ENCODE assay signal across 34 cellular contexts in the genomic region with DNA sequence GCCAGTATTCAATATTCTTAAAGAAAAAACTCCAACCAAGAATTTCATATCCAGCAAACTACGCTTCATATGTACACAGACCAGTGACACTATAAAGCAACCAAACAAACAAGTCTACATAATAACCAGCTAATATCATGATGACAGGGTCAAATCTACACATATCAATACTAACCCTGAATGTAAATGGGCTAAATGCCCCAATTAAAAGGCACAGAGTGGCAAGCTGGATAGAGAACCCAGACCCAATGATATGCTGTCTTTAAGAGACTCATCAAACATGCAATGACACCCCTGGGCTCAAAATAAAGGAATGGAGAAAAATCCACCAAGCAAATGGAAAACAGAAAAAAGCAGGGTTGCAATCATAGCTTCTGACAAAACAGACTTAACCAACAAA.
"Had no signal": no experiment of that assay in that cellular context is flagged by ENCODE, and none has a peak within 500 bp of the region (broad histone marks: within the 10 kb centered on the region; RNA-seq: fewer than 3 reads in every experiment).

No MANE protein-coding gene starts in this region.

- H3K4me3 ChIP-seq: MG63 had no signal

- DNase-seq: Karpas-422, Kasumi-1, MG63, MM.1S, MV-4-11, NCI-H1048, NCI-H1092, NCI-H1092 treated with DMSO at 0.1 percent for 48 hours, NCI-H1105, NCI-H1105 treated with DMSO at 0.1 percent for 48 hours, NCI-H1417, NCI-H1417 treated with DMSO at 0.1 percent for 48 hours, NCI-H1436, NCI-H1436 treated with DMSO at 0.1 percent for 48 hours, NCI-H146, NCI-H1694, NCI-H1694 treated with DMSO at 0.1 percent for 48 hours, NCI-H187, NCI-H187 treated with DMSO at 0.1 percent for 48 hours, NCI-H1930, NCI-H2029, NCI-H2029 treated with DMSO at 0.1 percent for 48 hours, NCI-H2081, NCI-H2081 treated with DMSO at 0.1 percent for 48 hours, NCI-H2107, NCI-H2171, NCI-H2171 treated with DMSO at 0.1 percent for 48 hours, NCI-H2227 treated with DMSO at 0.1 percent for 48 hours, NCI-H226, NCI-H345, NCI-H446, NCI-H446 treated with DMSO at 0.1 percent for 48 hours, NCI-H510A, NCI-H510A treated with DMSO at 0.1 percent for 48 hours had no signal

- H3K36me3 ChIP-seq: MG63 had no signal
